24 cellular contexts compared by ENCODE assay signal in genomic region chr2:105698820-105699219, GRCh38.
"Had no signal": no experiment of that assay in that cellular context is flagged by ENCODE, and none has a peak within 500 bp of the region (broad histone marks: within the 10 kb centered on the region; RNA-seq: fewer than 3 reads in every experiment).

No MANE protein-coding gene starts in this region.

- H3K27me3 Mint-ChIP-seq: type B pancreatic cell had no signal

- FAIRE-seq: kidney had no signal

- H3K4me3 ChIP-seq: left lung, lower lobe of right lung, mucosa of descending colon, ovary, right atrium auricular region, right lobe of liver, smooth muscle cell, suprapubic skin, tibial nerve, vagina had no signal

- H3K27ac ChIP-seq: left lung, lower lobe of right lung, ovary, right atrium auricular region, right lobe of liver, suprapubic skin, tibial nerve, vagina had no signal

- H3K36me3 ChIP-seq: left lung, lower lobe of right lung, ovary, right atrium auricular region, right lobe of liver, suprapubic skin, tibial nerve, vagina had no signal

- ATAC-seq: left lung; lower lobe of right lung; mucosa of descending colon; naive thymus-derived CD4-positive, alpha-beta T cell; right lobe of liver; stimulated activated memory B cell treated with anti-CD40 and anti-IgM and Interleukin-4, amounts not matched to agents 10 μg/mL and 1 μg/mL and 100 μg/mL, for 72 hours had no signal

- H3K9me3 ChIP-seq: left lung, lower lobe of right lung, mucosa of descending colon, ovary, right atrium auricular region, right lobe of liver, suprapubic skin, tibial nerve, vagina had no signal

- H3K4me1 ChIP-seq: left lung, lower lobe of right lung, right lobe of liver, suprapubic skin, vagina had no signal

- H3K27ac Mint-ChIP-seq: naive thymus-derived CD4-positive, alpha-beta T cell; natural killer cell treated with Interleukin-12 subunit alpha and Interleukin-12 subunit beta and Interleukin-15 and Interleukin-18, amount 100 ng/mL, for 72 hours; progenitor cell of endocrine pancreas; stimulated activated memory B cell treated with anti-CD40 and anti-IgM and Interleukin-4, amounts not matched to agents 10 μg/mL and 1 μg/mL and 100 μg/mL, for 72 hours; type B pancreatic cell had no signal

- DNase-seq: hippocampal formation; kidney; left colon; left lung; lower lobe of right lung; midbrain; mucosa of descending colon; naive thymus-derived CD4-positive, alpha-beta T cell; ovary; right lobe of liver; stimulated activated CD4-positive, alpha-beta T cell treated with anti-CD3 and anti-CD28 coated beads, Interleukin-1b, Interleukin-23, amount 100 ng/mL, for 48 hours; stimulated activated CD4-positive, alpha-beta T cell treated with anti-CD3 and anti-CD28 coated beads, Interleukin-2, amount 100 ng/mL, for 48 hours; stimulated activated CD4-positive, alpha-beta T cell treated with anti-CD3 and anti-CD28 coated beads, Interleukin-4, amount 100 ng/mL, for 4 hours; stimulated activated CD8-positive, alpha-beta memory T cell treated with anti-CD3 and anti-CD28 coated beads, Interleukin-4, amount 100 ng/mL, for 48 hours; stimulated activated naive CD4-positive, alpha-beta T cell treated with Interleukin-2 at 50 U/mL for 16 hours had no signal

- H3K27me3 ChIP-seq: left lung, ovary, right atrium auricular region, suprapubic skin, tibial nerve, vagina had no signal

- H3K9me3 Mint-ChIP-seq: natural killer cell treated with Interleukin-12 subunit alpha and Interleukin-12 subunit beta and Interleukin-15 and Interleukin-18, amount 100 ng/mL, for 72 hours; type B pancreatic cell had no signal

- H3K4me3 Mint-ChIP-seq: naive thymus-derived CD4-positive, alpha-beta T cell; natural killer cell treated with Interleukin-12 subunit alpha and Interleukin-12 subunit beta and Interleukin-15 and Interleukin-18, amount 100 ng/mL, for 72 hours; stimulated activated memory B cell treated with anti-CD40 and anti-IgM and Interleukin-4, amounts not matched to agents 10 μg/mL and 1 μg/mL and 100 μg/mL, for 72 hours; type B pancreatic cell had no signal
